24 cellular contexts compared by ENCODE assay signal in genomic region chr6:80382796-80383195, GRCh38.
A peak's percentile ranks its signal among the peaks of the same experiment; 100 is the strongest.
DNase-seq lines count a peak whose midpoint lies in the region; FAIRE-seq and TF ChIP-seq lines count a peak whose summit lies in the region.
"Had no signal": no experiment of that assay in that cellular context is flagged by ENCODE, and none has a peak within 500 bp of the region (broad histone marks: within the 10 kb centered on the region; RNA-seq: fewer than 3 reads in every experiment).

No MANE protein-coding gene starts in this region.

- no peak overlapping the region for H2AK5ac ChIP-seq in mesenchymal stem cell (ENCODE audit: low read length, severe bottlenecking)

- H3K18ac ChIP-seq in mesenchymal stem cell (ENCODE audit: low read depth in 1 of 2, low read length in 2 of 2), result no peak overlapping the region

- H2BK120ac ChIP-seq in mesenchymal stem cell (ENCODE audit: low read depth, low read length), result no peak overlapping the region

- no peak overlapping the region for H2BK5ac ChIP-seq in mesenchymal stem cell (ENCODE audit: low read depth, low read length, poor library complexity, severe bottlenecking)

- H3K4ac ChIP-seq in mesenchymal stem cell (ENCODE audit: low read depth in 1 of 2, low read length in 2 of 2), result no peak overlapping the region

- no peak overlapping the region for H3K14ac ChIP-seq in mesenchymal stem cell (ENCODE audit: low read length in 2 of 2)

- H3K4me2 ChIP-seq in mesenchymal stem cell (ENCODE audit: low read length, poor library complexity, severe bottlenecking), result no peak overlapping the region
- H3K4me2 ChIP-seq: smooth muscle cell had no signal

- no peaks in the 10 kb centered on the region for H3K9me3 ChIP-seq in mesenchymal stem cell (ENCODE audit: control insufficient read depth, low read length)
- H3K9me3 ChIP-seq: gastrocnemius medialis, prostate gland had no signal

- peak; percentile 35 for FAIRE-seq in D721Med (lab: Jason Lieb, UNC)

- no peaks in the 10 kb centered on the region for H3K79me1 ChIP-seq in mesenchymal stem cell (replicated peaks; ENCODE audit: low read length, poor library complexity, severe bottlenecking)

- no peak overlapping the region for H3K27ac ChIP-seq in mesenchymal stem cell (ENCODE audit: low read length, poor library complexity, severe bottlenecking)
- H3K27ac ChIP-seq: coronary artery, gastrocnemius medialis, prostate gland had no signal

- no peak overlapping the region for H4K8ac ChIP-seq in mesenchymal stem cell (ENCODE audit: low read length)

- no peaks in the 10 kb centered on the region for H3K36me3 ChIP-seq in mesenchymal stem cell (ENCODE audit: control insufficient read depth in 1 of 2, insufficient read depth in 2 of 2, low read depth in 1 of 2, low read length in 2 of 2)
- H3K36me3 ChIP-seq: gastrocnemius medialis, prostate gland had no signal

- TF ChIP-seq CTCF in D721Med (IDR thresholded peaks at IDR 0.05; ENCODE audit: insufficient read depth, missing control alignments), result no peak

- no peak overlapping the region for H3K9ac ChIP-seq in mesenchymal stem cell (ENCODE audit: low read length)

- H2AFZ ChIP-seq in mesenchymal stem cell (ENCODE audit: low read depth, low read length), result no peak overlapping the region

- no peaks in the 10 kb centered on the region for H3K27me3 ChIP-seq in mesenchymal stem cell (ENCODE audit: control insufficient read depth in 1 of 2, insufficient read depth in 1 of 2, low read length in 2 of 2)
- H3K27me3 ChIP-seq: gastrocnemius medialis had no signal

- no peaks in the 10 kb centered on the region for H3K4me1 ChIP-seq in mesenchymal stem cell (ENCODE audit: control insufficient read depth, insufficient read depth, low read depth, low read length)
- H3K4me1 ChIP-seq: gastrocnemius medialis, prostate gland had no signal

- no peak overlapping the region for H2BK15ac ChIP-seq in mesenchymal stem cell (ENCODE audit: low read depth, poor library complexity, severe bottlenecking)

- DNase-seq in D721Med (ENCODE audit: insufficient read length, low spot score), result no peak
- DNase-seq in NCI-H1092 (lab: John Stamatoyannopoulos, UW), result peak; percentile 1
- peak; percentile 1 for DNase-seq in cerebellar cortex (ENCODE audit: low spot score)
- DNase-seq in mesenchymal stem cell, result peak; percentile 26
- DNase-seq in NOMO-1 (lab: John Stamatoyannopoulos, UW; ENCODE audit: unreplicated experiment in 2 of 2), result no peak
- DNase-seq in KG1 (lab: John Stamatoyannopoulos, UW), result no peak
- no peak for DNase-seq in DMS153 treated with DMSO at 0.1 percent for 48 hours (lab: John Stamatoyannopoulos, UW; ENCODE audit: unreplicated experiment)
- DNase-seq in activated gamma-delta T cell treated with Interleukin-2 at 50 U/mL for 16 hours, result no peak
- DNase-seq: activated CD4-positive, alpha-beta memory T cell treated with anti-CD3 and anti-CD28 coated beads, Interleukin-2, amount 10 ng/mL, durations not matched to agents 7 days and 5 days; activated CD4-positive, CD25-positive, alpha-beta regulatory T cell; activated naive CD4-positive, alpha-beta T cell treated with anti-CD3 and anti-CD28 coated beads for 36 hours; activated T-cell treated with anti-CD3 and anti-CD28 coated beads, Interleukin-2, amount 50 U/mL, for 1 hour; aorta; CD4-positive, CD25-positive, alpha-beta regulatory T cell; DMS79 treated with DMSO at 0.1 percent for 48 hours; gastrocnemius medialis; GOT3; kidney glomerular epithelial cell; NCI-H2227 treated with DMSO at 0.1 percent for 48 hours; nephron progenitor cell; stimulated activated CD4-positive, alpha-beta T cell treated with anti-CD3 and anti-CD28 coated beads, Interleukin-4, amount 100 ng/mL, for 4 hours had no signal

- no peak overlapping the region for H2BK12ac ChIP-seq in mesenchymal stem cell (ENCODE audit: low read length in 2 of 2)

- H3K4me3 ChIP-seq in mesenchymal stem cell (ENCODE audit: insufficient read depth in 1 of 2, low read depth in 1 of 2, low read length in 2 of 2), result no peak overlapping the region
- H3K4me3 ChIP-seq: coronary artery, gastrocnemius medialis, prostate gland, smooth muscle cell had no signal

- no peak overlapping the region for H4K91ac ChIP-seq in mesenchymal stem cell (ENCODE audit: low read length)

- no peak overlapping the region for H3K23ac ChIP-seq in mesenchymal stem cell (ENCODE audit: low read length in 2 of 2)

- no CpG with 5 or more reads among the region's 1 CpG for WGBS in mesenchymal stem cell

Comparison
In these comparisons a context has a peak if more than half of its experiments do, and no peak if none do; other contexts are left out.
1. DNase-seq: peak in NCI-H1092 (single experiment), cerebellar cortex (single experiment) and mesenchymal stem cell (single experiment); none in D721Med (single experiment), NOMO-1 (0 of 2), KG1 (single experiment), DMS153 treated with DMSO at 0.1 percent for 48 hours (single experiment) and activated gamma-delta T cell treated with Interleukin-2 at 50 U/mL for 16 hours (single experiment).